In genomic region chr22:50297510-50298265, GRCh38 we compare ENCODE assay signal across 1 cellular context.
TF ChIP-seq lines count a peak whose summit lies in the region.

No MANE protein-coding gene starts in this region.

TF ChIP-seq in HEK293, 187 proteins besides CTCF, POLR2A, EP300 and RAD21 (continued from another document):
- 0 out of 2 replicates have a peak, but pooled peaks have one; percentile 34 for TF ChIP-seq GLIS2 (tag by site-specific recombination; IDR thresholded peaks at IDR 0.05)
TF ChIP-seq in HEK293: peak in this region for 2.
